1 cellular context compared by ENCODE assay signal in the genomic region with DNA sequence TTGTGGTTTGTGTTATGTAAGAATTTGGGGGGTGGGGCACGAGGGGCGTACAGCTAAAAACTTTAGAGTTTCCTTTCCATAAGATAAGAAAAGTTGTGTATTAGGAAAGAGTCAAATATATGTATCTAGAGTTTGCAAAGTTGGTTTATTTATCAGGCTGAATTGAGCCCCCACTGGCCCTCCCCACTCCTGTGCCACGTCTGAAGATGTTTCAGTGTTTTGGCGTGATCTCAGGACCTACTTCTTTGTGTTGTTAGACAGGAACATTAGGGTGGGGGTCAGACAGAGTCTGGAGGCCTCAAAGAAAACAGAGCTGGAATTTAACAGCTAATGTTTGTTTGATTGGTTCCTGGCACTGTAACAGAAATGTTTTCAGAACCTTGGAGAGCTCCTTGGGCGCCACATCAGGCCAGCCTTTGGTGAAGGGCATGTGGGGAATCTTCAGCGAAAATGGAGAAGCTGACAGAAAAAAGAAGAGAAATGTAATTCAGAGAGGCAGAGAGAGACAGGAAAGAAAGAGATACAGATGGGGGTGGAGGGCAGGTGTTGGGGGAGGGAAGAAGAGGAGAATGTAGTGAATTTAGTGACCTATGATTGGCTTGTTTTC.
TF ChIP-seq lines count a peak whose summit lies in the region.

No MANE protein-coding gene starts in this region.

TF ChIP-seq in HepG2, 621 proteins besides CTCF, POLR2A, EP300 and RAD21 (continued from another document and continues in another):
- no peak for TF ChIP-seq ZBTB8A (CRISPR knock-in tag; IDR thresholded peaks at IDR 0.05; ENCODE audit: borderline replicate concordance, low read depth)
- peak; percentile 74; the same call in 1 of the 2 replicates for TF ChIP-seq MED13 (CRISPR knock-in tag; IDR thresholded peaks at IDR 0.05)
- TF ChIP-seq ZNF326 (CRISPR knock-in tag; IDR thresholded peaks at IDR 0.05; ENCODE audit: borderline replicate concordance), result no peak
- TF ChIP-seq YY1 (IDR thresholded peaks at IDR 0.05; ENCODE audit: insufficient read depth, insufficient replicate concordance, low read depth, low read length), result peak; percentile 11
- peak; percentile 94 for TF ChIP-seq ZNF790 (CRISPR knock-in tag; IDR thresholded peaks at IDR 0.05; ENCODE audit: borderline replicate concordance)
- peak; percentile 70 for TF ChIP-seq NCOA2 (CRISPR knock-in tag; IDR thresholded peaks at IDR 0.05)
- 0 out of 2 replicates have a peak, but pooled peaks have one; percentile 59 for TF ChIP-seq ZNF343 (CRISPR knock-in tag; IDR thresholded peaks at IDR 0.05)
- TF ChIP-seq ZNF563 (CRISPR knock-in tag; IDR thresholded peaks at IDR 0.05), result no peak
- TF ChIP-seq, protein P1, sequence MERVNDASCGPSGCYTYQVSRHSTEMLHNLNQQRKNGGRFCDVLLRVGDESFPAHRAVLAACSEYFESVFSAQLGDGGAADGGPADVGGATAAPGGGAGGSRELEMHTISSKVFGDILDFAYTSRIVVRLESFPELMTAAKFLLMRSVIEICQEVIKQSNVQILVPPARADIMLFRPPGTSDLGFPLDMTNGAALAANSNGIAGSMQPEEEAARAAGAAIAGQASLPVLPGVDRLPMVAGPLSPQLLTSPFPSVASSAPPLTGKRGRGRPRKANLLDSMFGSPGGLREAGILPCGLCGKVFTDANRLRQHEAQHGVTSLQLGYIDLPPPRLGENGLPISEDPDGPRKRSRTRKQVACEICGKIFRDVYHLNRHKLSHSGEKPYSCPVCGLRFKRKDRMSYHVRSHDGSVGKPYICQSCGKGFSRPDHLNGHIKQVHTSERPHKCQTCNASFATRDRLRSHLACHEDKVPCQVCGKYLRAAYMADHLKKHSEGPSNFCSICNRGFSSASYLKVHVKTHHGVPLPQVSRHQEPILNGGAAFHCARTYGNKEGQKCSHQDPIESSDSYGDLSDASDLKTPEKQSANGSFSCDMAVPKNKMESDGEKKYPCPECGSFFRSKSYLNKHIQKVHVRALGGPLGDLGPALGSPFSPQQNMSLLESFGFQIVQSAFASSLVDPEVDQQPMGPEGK (CRISPR knock-in tag; IDR thresholded peaks at IDR 0.05), result no peak; the same call in none of the 2 replicates
- TF ChIP-seq GATA4 (IDR thresholded peaks at IDR 0.05; ENCODE audit: borderline replicate concordance, low read depth), result no peak
- TF ChIP-seq ZNF607 (CRISPR knock-in tag; IDR thresholded peaks at IDR 0.05; ENCODE audit: borderline replicate concordance), result peak; percentile 98
- peak; percentile 70; the same call in 1 of the 2 replicates for TF ChIP-seq HOXA7 (CRISPR knock-in tag; IDR thresholded peaks at IDR 0.05)
- TF ChIP-seq, protein P2, sequence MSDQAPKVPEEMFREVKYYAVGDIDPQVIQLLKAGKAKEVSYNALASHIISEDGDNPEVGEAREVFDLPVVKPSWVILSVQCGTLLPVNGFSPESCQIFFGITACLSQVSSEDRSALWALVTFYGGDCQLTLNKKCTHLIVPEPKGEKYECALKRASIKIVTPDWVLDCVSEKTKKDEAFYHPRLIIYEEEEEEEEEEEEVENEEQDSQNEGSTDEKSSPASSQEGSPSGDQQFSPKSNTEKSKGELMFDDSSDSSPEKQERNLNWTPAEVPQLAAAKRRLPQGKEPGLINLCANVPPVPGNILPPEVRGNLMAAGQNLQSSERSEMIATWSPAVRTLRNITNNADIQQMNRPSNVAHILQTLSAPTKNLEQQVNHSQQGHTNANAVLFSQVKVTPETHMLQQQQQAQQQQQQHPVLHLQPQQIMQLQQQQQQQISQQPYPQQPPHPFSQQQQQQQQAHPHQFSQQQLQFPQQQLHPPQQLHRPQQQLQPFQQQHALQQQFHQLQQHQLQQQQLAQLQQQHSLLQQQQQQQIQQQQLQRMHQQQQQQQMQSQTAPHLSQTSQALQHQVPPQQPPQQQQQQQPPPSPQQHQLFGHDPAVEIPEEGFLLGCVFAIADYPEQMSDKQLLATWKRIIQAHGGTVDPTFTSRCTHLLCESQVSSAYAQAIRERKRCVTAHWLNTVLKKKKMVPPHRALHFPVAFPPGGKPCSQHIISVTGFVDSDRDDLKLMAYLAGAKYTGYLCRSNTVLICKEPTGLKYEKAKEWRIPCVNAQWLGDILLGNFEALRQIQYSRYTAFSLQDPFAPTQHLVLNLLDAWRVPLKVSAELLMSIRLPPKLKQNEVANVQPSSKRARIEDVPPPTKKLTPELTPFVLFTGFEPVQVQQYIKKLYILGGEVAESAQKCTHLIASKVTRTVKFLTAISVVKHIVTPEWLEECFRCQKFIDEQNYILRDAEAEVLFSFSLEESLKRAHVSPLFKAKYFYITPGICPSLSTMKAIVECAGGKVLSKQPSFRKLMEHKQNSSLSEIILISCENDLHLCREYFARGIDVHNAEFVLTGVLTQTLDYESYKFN (CRISPR knock-in tag; conservative IDR thresholded peaks at IDR 0.05), result peak; percentile 55; the same call in 1 of the 2 replicates
- TF ChIP-seq ZNF234 (CRISPR knock-in tag; conservative IDR thresholded peaks at IDR 0.05), result no peak
- TF ChIP-seq ZNF329 (CRISPR knock-in tag; IDR thresholded peaks at IDR 0.05; ENCODE audit: low read depth), result peak; percentile 82
- TF ChIP-seq ZNF484 (CRISPR knock-in tag; IDR thresholded peaks at IDR 0.05; ENCODE audit: borderline replicate concordance, low read depth), result no peak
- TF ChIP-seq MTA3 (CRISPR knock-in tag; IDR thresholded peaks at IDR 0.05), result no peak
- no peak for TF ChIP-seq NCOA1 (CRISPR knock-in tag; IDR thresholded peaks at IDR 0.05)
- TF ChIP-seq, protein P3, sequence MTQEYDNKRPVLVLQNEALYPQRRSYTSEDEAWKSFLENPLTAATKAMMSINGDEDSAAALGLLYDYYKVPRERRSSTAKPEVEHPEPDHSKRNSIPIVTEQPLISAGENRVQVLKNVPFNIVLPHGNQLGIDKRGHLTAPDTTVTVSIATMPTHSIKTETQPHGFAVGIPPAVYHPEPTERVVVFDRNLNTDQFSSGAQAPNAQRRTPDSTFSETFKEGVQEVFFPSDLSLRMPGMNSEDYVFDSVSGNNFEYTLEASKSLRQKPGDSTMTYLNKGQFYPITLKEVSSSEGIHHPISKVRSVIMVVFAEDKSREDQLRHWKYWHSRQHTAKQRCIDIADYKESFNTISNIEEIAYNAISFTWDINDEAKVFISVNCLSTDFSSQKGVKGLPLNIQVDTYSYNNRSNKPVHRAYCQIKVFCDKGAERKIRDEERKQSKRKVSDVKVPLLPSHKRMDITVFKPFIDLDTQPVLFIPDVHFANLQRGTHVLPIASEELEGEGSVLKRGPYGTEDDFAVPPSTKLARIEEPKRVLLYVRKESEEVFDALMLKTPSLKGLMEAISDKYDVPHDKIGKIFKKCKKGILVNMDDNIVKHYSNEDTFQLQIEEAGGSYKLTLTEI (CRISPR knock-in tag; conservative IDR thresholded peaks at IDR 0.05), result no peak
- TF ChIP-seq BHLHE40 (IDR thresholded peaks at IDR 0.05; ENCODE audit: low read length), result no peak
- no peak for TF ChIP-seq SMARCC2 (IDR thresholded peaks at IDR 0.05)
- TF ChIP-seq, protein P4, sequence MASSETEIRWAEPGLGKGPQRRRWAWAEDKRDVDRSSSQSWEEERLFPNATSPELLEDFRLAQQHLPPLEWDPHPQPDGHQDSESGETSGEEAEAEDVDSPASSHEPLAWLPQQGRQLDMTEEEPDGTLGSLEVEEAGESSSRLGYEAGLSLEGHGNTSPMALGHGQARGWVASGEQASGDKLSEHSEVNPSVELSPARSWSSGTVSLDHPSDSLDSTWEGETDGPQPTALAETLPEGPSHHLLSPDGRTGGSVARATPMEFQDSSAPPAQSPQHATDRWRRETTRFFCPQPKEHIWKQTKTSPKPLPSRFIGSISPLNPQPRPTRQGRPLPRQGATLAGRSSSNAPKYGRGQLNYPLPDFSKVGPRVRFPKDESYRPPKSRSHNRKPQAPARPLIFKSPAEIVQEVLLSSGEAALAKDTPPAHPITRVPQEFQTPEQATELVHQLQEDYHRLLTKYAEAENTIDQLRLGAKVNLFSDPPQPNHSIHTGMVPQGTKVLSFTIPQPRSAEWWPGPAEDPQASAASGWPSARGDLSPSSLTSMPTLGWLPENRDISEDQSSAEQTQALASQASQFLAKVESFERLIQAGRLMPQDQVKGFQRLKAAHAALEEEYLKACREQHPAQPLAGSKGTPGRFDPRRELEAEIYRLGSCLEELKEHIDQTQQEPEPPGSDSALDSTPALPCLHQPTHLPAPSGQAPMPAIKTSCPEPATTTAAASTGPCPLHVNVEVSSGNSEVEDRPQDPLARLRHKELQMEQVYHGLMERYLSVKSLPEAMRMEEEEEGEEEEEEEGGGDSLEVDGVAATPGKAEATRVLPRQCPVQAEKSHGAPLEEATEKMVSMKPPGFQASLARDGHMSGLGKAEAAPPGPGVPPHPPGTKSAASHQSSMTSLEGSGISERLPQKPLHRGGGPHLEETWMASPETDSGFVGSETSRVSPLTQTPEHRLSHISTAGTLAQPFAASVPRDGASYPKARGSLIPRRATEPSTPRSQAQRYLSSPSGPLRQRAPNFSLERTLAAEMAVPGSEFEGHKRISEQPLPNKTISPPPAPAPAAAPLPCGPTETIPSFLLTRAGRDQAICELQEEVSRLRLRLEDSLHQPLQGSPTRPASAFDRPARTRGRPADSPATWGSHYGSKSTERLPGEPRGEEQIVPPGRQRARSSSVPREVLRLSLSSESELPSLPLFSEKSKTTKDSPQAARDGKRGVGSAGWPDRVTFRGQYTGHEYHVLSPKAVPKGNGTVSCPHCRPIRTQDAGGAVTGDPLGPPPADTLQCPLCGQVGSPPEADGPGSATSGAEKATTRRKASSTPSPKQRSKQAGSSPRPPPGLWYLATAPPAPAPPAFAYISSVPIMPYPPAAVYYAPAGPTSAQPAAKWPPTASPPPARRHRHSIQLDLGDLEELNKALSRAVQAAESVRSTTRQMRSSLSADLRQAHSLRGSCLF (CRISPR knock-in tag; IDR thresholded peaks at IDR 0.05; ENCODE audit: borderline replicate concordance), result peak; percentile 87; the same call in 1 of the 2 replicates
- TF ChIP-seq ARNT2 (CRISPR knock-in tag; IDR thresholded peaks at IDR 0.05; ENCODE audit: low read depth), result peak; percentile 54
- TF ChIP-seq RELA (CRISPR knock-in tag; IDR thresholded peaks at IDR 0.05), result no peak
- TF ChIP-seq POLR2AphosphoS5 (IDR thresholded peaks at IDR 0.05; ENCODE audit: low read depth, low read length), result no peak
- no peak for TF ChIP-seq ZNF33A (CRISPR knock-in tag; IDR thresholded peaks at IDR 0.05; ENCODE audit: borderline replicate concordance)
- TF ChIP-seq AFF4 (CRISPR knock-in tag; IDR thresholded peaks at IDR 0.05), result no peak
- no peak for TF ChIP-seq PRPF4 (IDR thresholded peaks at IDR 0.05; ENCODE audit: low read depth, low read length, poor library complexity, severe bottlenecking)
- no peak for TF ChIP-seq GPN1 (CRISPR knock-in tag; IDR thresholded peaks at IDR 0.05; ENCODE audit: borderline replicate concordance)
- no peak for TF ChIP-seq CREM (IDR thresholded peaks at IDR 0.05)
- TF ChIP-seq CREM (CRISPR knock-in tag; IDR thresholded peaks at IDR 0.05), result no peak
- TF ChIP-seq CENPT (CRISPR knock-in tag; IDR thresholded peaks at IDR 0.05; ENCODE audit: low read depth), result no peak
- TF ChIP-seq MXI1 (IDR thresholded peaks at IDR 0.05; ENCODE audit: borderline replicate concordance, low read depth, low read length), result peak; percentile 68; the same call in 1 of the 3 replicates
- no peak for TF ChIP-seq RBM22 (optimal IDR thresholded peaks at IDR 0.05; ENCODE audit: low read length)
- TF ChIP-seq TERF1 (CRISPR knock-in tag; IDR thresholded peaks at IDR 0.05), result no peak
- TF ChIP-seq NFE2 (CRISPR knock-in tag; IDR thresholded peaks at IDR 0.05), result no peak
- peak; percentile 93; the same call in 1 of the 2 replicates for TF ChIP-seq ZNF749 (CRISPR knock-in tag; IDR thresholded peaks at IDR 0.05; ENCODE audit: borderline replicate concordance)
- no peak for TF ChIP-seq ZNF292 (CRISPR knock-in tag; IDR thresholded peaks at IDR 0.05; ENCODE audit: borderline replicate concordance, low read depth)
- no peak for TF ChIP-seq CENPX (CRISPR knock-in tag; IDR thresholded peaks at IDR 0.05)
- no peak for TF ChIP-seq PTBP1 (IDR thresholded peaks at IDR 0.05; ENCODE audit: low read depth, low read length, poor library complexity, severe bottlenecking)
- peak; percentile 94; the same call in 1 of the 2 replicates for TF ChIP-seq ARID2 (CRISPR knock-in tag; IDR thresholded peaks at IDR 0.05; ENCODE audit: borderline replicate concordance)
